Comparison of ENCODE assay signal across 1 cellular context in the genomic region with DNA sequence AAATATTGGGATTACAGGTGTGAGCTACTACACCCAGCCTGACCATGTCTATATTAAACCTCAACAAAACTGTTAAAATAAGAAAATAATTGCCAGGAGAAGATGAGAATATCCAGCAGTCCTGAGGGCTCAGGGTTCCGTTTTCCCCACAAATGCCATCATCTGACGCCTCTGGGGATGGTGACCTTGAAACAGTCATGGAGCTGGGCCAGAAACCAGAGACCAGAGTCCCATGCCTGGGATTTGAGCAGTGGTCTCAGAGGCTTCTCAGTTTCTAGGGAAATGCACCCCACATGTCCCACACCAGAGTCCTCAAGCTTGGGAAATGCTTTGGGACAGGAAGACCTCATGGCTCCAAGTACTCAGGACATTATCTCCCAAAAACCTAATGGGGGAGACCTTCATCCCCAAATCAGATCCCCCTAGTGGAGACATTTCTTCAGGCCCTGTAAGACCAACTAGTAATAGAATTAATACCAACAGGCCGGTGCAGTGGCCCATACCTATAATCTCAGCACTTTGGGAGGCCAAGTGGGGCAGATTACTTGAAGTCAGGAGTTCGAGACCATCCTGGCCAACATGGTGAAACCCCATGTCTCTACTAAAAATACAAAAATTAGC.
TF ChIP-seq lines count a peak whose summit lies in the region.

No MANE protein-coding gene starts in this region.

TF ChIP-seq in GM23338, 12 proteins besides CTCF, POLR2A, EP300 and RAD21 (continued from another document):
- TF ChIP-seq, protein P1, sequence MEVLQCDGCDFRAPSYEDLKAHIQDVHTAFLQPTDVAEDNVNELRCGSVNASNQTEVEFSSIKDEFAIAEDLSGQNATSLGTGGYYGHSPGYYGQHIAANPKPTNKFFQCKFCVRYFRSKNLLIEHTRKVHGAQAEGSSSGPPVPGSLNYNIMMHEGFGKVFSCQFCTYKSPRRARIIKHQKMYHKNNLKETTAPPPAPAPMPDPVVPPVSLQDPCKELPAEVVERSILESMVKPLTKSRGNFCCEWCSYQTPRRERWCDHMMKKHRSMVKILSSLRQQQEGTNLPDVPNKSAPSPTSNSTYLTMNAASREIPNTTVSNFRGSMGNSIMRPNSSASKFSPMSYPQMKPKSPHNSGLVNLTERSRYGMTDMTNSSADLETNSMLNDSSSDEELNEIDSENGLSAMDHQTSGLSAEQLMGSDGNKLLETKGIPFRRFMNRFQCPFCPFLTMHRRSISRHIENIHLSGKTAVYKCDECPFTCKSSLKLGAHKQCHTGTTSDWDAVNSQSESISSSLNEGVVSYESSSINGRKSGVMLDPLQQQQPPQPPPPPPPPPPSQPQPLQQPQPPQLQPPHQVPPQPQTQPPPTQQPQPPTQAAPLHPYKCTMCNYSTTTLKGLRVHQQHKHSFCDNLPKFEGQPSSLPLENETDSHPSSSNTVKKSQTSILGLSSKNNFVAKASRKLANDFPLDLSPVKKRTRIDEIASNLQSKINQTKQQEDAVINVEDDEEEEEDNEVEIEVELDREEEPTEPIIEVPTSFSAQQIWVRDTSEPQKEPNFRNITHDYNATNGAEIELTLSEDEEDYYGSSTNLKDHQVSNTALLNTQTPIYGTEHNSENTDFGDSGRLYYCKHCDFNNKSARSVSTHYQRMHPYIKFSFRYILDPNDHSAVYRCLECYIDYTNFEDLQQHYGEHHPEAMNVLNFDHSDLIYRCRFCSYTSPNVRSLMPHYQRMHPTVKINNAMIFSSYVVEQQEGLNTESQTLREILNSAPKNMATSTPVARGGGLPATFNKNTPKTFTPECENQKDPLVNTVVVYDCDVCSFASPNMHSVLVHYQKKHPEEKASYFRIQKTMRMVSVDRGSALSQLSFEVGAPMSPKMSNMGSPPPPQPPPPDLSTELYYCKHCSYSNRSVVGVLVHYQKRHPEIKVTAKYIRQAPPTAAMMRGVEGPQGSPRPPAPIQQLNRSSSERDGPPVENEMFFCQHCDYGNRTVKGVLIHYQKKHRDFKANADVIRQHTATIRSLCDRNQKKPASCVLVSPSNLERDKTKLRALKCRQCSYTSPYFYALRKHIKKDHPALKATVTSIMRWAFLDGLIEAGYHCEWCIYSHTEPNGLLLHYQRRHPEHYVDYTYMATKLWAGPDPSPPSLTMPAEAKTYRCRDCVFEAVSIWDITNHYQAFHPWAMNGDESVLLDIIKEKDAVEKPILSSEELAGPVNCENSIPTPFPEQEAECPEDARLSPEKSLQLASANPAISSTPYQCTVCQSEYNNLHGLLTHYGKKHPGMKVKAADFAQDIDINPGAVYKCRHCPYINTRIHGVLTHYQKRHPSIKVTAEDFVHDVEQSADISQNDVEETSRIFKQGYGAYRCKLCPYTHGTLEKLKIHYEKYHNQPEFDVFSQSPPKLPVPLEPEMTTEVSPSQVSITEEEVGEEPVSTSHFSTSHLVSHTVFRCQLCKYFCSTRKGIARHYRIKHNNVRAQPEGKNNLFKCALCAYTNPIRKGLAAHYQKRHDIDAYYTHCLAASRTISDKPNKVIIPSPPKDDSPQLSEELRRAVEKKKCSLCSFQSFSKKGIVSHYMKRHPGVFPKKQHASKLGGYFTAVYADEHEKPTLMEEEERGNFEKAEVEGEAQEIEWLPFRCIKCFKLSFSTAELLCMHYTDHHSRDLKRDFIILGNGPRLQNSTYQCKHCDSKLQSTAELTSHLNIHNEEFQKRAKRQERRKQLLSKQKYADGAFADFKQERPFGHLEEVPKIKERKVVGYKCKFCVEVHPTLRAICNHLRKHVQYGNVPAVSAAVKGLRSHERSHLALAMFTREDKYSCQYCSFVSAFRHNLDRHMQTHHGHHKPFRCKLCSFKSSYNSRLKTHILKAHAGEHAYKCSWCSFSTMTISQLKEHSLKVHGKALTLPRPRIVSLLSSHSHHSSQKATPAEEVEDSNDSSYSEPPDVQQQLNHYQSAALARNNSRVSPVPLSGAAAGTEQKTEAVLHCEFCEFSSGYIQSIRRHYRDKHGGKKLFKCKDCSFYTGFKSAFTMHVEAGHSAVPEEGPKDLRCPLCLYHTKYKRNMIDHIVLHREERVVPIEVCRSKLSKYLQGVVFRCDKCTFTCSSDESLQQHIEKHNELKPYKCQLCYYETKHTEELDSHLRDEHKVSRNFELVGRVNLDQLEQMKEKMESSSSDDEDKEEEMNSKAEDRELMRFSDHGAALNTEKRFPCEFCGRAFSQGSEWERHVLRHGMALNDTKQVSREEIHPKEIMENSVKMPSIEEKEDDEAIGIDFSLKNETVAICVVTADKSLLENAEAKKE (CRISPR knock-in tag; IDR thresholded peaks at IDR 0.05), result no peak
- TF ChIP-seq ZNF331 (CRISPR knock-in tag; IDR thresholded peaks at IDR 0.05; ENCODE audit: low read depth), result no peak
- no peak for TF ChIP-seq POLR2AphosphoS5 (IDR thresholded peaks at IDR 0.05; ENCODE audit: low read depth)
- TF ChIP-seq CREB1 (CRISPR knock-in tag; IDR thresholded peaks at IDR 0.05; ENCODE audit: low read depth), result no peak
- no peak for TF ChIP-seq ZNF114 (CRISPR knock-in tag; IDR thresholded peaks at IDR 0.05)
- no peak for TF ChIP-seq EZH2 (IDR thresholded peaks at IDR 0.05; ENCODE audit: low read depth, unreplicated experiment)
